ENCODE assay signal across 8 cellular contexts in the genomic region with DNA sequence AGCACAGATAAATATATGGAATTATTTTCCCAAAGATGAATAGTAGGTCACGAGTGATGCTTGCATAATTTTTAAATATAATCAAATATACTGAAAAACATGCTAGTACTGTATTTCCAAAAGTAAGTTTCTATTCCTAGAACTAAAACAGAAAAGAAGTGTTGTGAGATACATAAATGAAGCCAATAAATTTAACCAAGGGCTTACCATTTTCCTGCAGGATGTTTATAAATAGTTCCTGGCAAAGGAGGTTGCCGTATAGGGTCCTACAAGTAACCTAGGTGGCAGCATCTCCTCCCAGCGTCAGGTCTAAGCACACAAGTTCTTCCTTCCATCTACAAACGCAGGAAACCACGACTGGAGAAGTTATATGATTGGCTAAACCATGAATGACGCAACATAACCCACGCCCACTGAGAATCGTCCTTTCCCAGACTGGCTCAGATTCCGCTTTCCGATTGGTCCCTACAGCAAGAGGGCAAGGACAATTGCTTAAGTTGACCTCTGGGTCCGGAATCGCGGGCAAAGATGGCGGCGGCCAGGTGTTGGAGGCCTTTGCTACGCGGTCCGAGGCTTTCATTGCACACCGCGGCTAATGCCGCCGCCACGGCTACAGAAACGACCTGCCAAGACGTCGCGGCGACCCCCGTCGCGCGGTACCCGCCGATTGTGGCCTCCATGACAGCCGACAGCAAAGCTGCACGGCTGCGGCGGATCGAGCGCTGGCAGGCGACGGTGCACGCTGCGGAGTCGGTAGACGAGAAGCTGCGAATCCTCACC. TPM values are rescaled to one million over a fixed set of nuclear protein-coding genes. Genes with fewer than 3 reads are reported as not detected.
DNase-seq lines count a peak whose midpoint lies in the region; ATAC-seq, FAIRE-seq and TF ChIP-seq lines count a peak whose summit lies in the region.

A gene (plus strand): TSS at position 513 of the 780 bp plus-strand sequence. CDS start 16 bp downstream, at position 529.

- H3K36me3 ChIP-seq in BJ (ENCODE audit: control insufficient read depth, insufficient read depth, low read length), result no peaks in the 10 kb centered on the region

- intact Hi-C loops in activated CD4-positive, alpha-beta T cell treated with anti-CD3 and anti-CD28 coated beads, Interleukin-2, amount 10 ng/mL, durations not matched to agents 24 days and 14 days (cut with micrococcal nuclease), result loop anchor here (1.0 kb wide), 1 partner anchor 67 kb away; no protein-coding TSS in a partner anchor
- intact Hi-C loops in left colon (cut with DNase I, micrococcal nuclease), result no loop called here

- peaks cover 29% of the 10 kb centered on the region for H3K36me3 Mint-ChIP-seq in activated CD4-positive, alpha-beta T cell treated with anti-CD3 and anti-CD28 coated beads, Interleukin-2, amount 10 ng/mL, durations not matched to agents 24 days and 14 days (ENCODE audit: low read depth)

- DNase-seq in BJ (ENCODE audit: low read depth) (peak; percentile 98), GM19239 (ENCODE audit: insufficient read length, low spot score) (peak; percentile 60), NCI-H526 (lab: John Stamatoyannopoulos, UW) (peak; percentile 100), coronary artery (ENCODE audit: low spot score) (peak; percentile 96), left colon (peak; percentile 90 to 95)
- DNase-seq in activated CD4-positive, alpha-beta T cell treated with anti-CD3 and anti-CD28 coated beads, Interleukin-2, amount 10 ng/mL, durations not matched to agents 24 days and 14 days, result peak; percentile 97
- DNase-seq in stimulated activated CD4-positive, alpha-beta T cell treated with anti-CD3 and anti-CD28 coated beads, Interleukin-2, amount 100 ng/mL, for 24 hours, result peak; percentile 84 to 89

- H3K4me3 ChIP-seq in BJ (ENCODE audit: low read depth, low read length) (peak within 1 kb of the TSS; percentile 90), coronary artery (peak within 1 kb of the TSS; percentile 87)

- H3K27ac ChIP-seq in coronary artery, result peak within 1 kb of the TSS; percentile 81 to 85

- peak; percentile 100 for FAIRE-seq in GM19239 (lab: Jason Lieb, UNC)

- ATAC-seq in HG03460 (IDR thresholded peaks at IDR 0.05; ENCODE audit: unreplicated experiment), result peak; percentile 95
- peak; percentile 97 for ATAC-seq in left colon

- POLR2A ChIA-PET in BJ (lab: Charles Lee), result no interaction called here

- no peaks in the 10 kb centered on the region for H3K9me3 Mint-ChIP-seq in activated CD4-positive, alpha-beta T cell treated with anti-CD3 and anti-CD28 coated beads, Interleukin-2, amount 10 ng/mL, durations not matched to agents 24 days and 14 days

- H3K4me3 Mint-ChIP-seq in activated CD4-positive, alpha-beta T cell treated with anti-CD3 and anti-CD28 coated beads, Interleukin-2, amount 10 ng/mL, durations not matched to agents 24 days and 14 days, result peak within 1 kb of the TSS; percentile 98

- TF ChIP-seq CTCF in BJ (IDR thresholded peaks at IDR 0.05; ENCODE audit: insufficient read depth, low read depth, low read length), result peak; percentile 50
- no peak for TF ChIP-seq CTCF in coronary artery (IDR thresholded peaks at IDR 0.05)

- no peaks in the 10 kb centered on the region for H3K27me3 ChIP-seq in BJ (ENCODE audit: control insufficient read depth, insufficient read depth, low read length)

- CTCF ChIA-PET in BJ (lab: Yijun Ruan, JAX), result interaction anchor here (1.1 kb wide), 1 partner anchor 15 kb away, joined by 3 read pairs; no protein-coding TSS in a partner anchor

- no peaks in the 10 kb centered on the region for H3K27me3 Mint-ChIP-seq in activated CD4-positive, alpha-beta T cell treated with anti-CD3 and anti-CD28 coated beads, Interleukin-2, amount 10 ng/mL, durations not matched to agents 24 days and 14 days

- peaks cover 26% of the 10 kb centered on the region for H3K4me1 Mint-ChIP-seq in activated CD4-positive, alpha-beta T cell treated with anti-CD3 and anti-CD28 coated beads, Interleukin-2, amount 10 ng/mL, durations not matched to agents 24 days and 14 days

- peak within 1 kb of the TSS; percentile 98 for H3K27ac Mint-ChIP-seq in activated CD4-positive, alpha-beta T cell treated with anti-CD3 and anti-CD28 coated beads, Interleukin-2, amount 10 ng/mL, durations not matched to agents 24 days and 14 days

RNA-seq across cellular contexts. Expression of the gene that starts here (rescaled TPM):
- 13.2 and 24.2 TPM in 2 replicates for polyA plus RNA-seq in BJ (2011; rRNA removed)
- 20.4 and 24.6 TPM in 2 replicates for polyA minus RNA-seq in BJ (2011; rRNA and poly(A)+ RNA removed)
- total RNA-seq in activated CD4-positive, alpha-beta T cell treated with anti-CD3 and anti-CD28 coated beads, Interleukin-2, amount 10 ng/mL, durations not matched to agents 24 days and 14 days, result 67.4 and 69.3 TPM in 2 replicates
- total RNA-seq in left colon, result 10 to 100 TPM; 44.7 to 46.0 TPM

Comparison
In these comparisons a context has a peak if more than half of its experiments do, and no peak if none do; other contexts are left out.
1. Peak in every context shown above with its lines: DNase-seq, ATAC-seq, H3K4me3 ChIP-seq and H3K27ac ChIP-seq.